8 cellular contexts compared by ENCODE assay signal in genomic region chr16:11915644-11916523, GRCh38. TPM values are rescaled to one million over a fixed set of nuclear protein-coding genes. Genes with fewer than 3 reads are reported as not detected.
DNase-seq lines count a peak whose midpoint lies in the region; ATAC-seq and TF ChIP-seq lines count a peak whose summit lies in the region.

GSPT1 (minus strand) TSS chr16:11915956; CDS start chr16:11915720, 236 bp downstream.

- H3K27ac ChIP-seq in SU-DHL-6 (ENCODE audit: low read depth, low read length) (peak within 1 kb of the TSS; percentile 49), ovary (peak within 1 kb of the TSS; percentile 78 to 87), thyroid gland (peak within 1 kb of the TSS; percentile 85 to 92 (median 88))

- peak within 1 kb of the TSS; percentile 95 for H3K27ac Mint-ChIP-seq in activated naive CD8-positive, alpha-beta T cell treated with anti-CD3 and anti-CD28 coated beads, Interleukin-2, amount 10 ng/mL, durations not matched to agents 7 days and 5 days

- no peaks in the 10 kb centered on the region for H3K9me3 Mint-ChIP-seq in activated naive CD8-positive, alpha-beta T cell treated with anti-CD3 and anti-CD28 coated beads, Interleukin-2, amount 10 ng/mL, durations not matched to agents 7 days and 5 days

- peak within 1 kb of the TSS; percentile 73 for H3K9ac ChIP-seq in SU-DHL-6 (ENCODE audit: low read length)

- TF ChIP-seq CTCF in GM12865 (IDR thresholded peaks at IDR 0.05; ENCODE audit: insufficient read depth, low read depth, low read length, missing control alignments) (peak; percentile 27), SU-DHL-6 (IDR thresholded peaks at IDR 0.05; ENCODE audit: insufficient read depth, low read length, poor library complexity, severe bottlenecking) (no peak), ovary (IDR thresholded peaks at IDR 0.05) (peak in 2 of 3 donors; percentile 36 to 69), thyroid gland (IDR thresholded peaks at IDR 0.05) (peak in 4 of 6 experiments; percentile 13 to 34 (median 17))

- H3K4me3 Mint-ChIP-seq in activated naive CD8-positive, alpha-beta T cell treated with anti-CD3 and anti-CD28 coated beads, Interleukin-2, amount 10 ng/mL, durations not matched to agents 7 days and 5 days, result peak within 1 kb of the TSS; percentile 92

- no peaks in the 10 kb centered on the region for H3K36me3 ChIP-seq in SU-DHL-6 (ENCODE audit: low read length)
- H3K36me3 ChIP-seq in ovary, result no peaks in the 10 kb centered on the region
- H3K36me3 ChIP-seq in thyroid gland, result no peaks in the 10 kb centered on the region

- peak within 1 kb of the TSS; percentile 92 for H3K4me2 ChIP-seq in SU-DHL-6 (ENCODE audit: low read depth, low read length, poor library complexity, severe bottlenecking)

- intact Hi-C loops in head of caudate nucleus (cut with DNase I), result loop anchor here (5.0 to 10.0 kb wide), 3 partner anchors 64 to 974 kb away; partner anchors contain the start of genes CLEC16A, DEXI, RSL1D1 and ZC3H7A
- intact Hi-C loops in ovary (cut with DNase I), result loop anchor here in 1 of 4 donors (10.0 kb wide), 1 partner anchor 59 kb away; the partner anchor contains the start of gene SNX29
- intact Hi-C loops in thyroid gland (cut with DNase I), result loop anchor here (5.0 kb wide), 1 partner anchor 64 kb away; the partner anchor contains the start of gene RSL1D1

- H2AFZ ChIP-seq in SU-DHL-6 (ENCODE audit: low read depth, low read length, severe bottlenecking), result peak within 1 kb of the TSS; percentile 90

- H3K4me3 ChIP-seq in GM12865 (ENCODE audit: low read depth, low read length) (peak within 1 kb of the TSS; percentile 85), SU-DHL-6 (ENCODE audit: insufficient read depth, low read length, poor library complexity, severe bottlenecking) (peak within 1 kb of the TSS; percentile 77), ovary (peak within 1 kb of the TSS; percentile 78), thyroid gland (replicated peaks in 1 of 3) (peak within 1 kb of the TSS; percentile 59 to 99 (median 77))

- 0 to 1% (median 0%) methylated on average over 74 to 84 of the region's 84 CpGs for whole genome bisulfite sequencing in ovary, 3 donors
- WGBS in thyroid gland, 2 donors, result 7 to 13% methylated on average over 11 to 14 of the region's 84 CpGs

- TF ChIP-seq POLR2A in ovary (IDR thresholded peaks at IDR 0.05), result peak; percentile 78
- peak; percentile 82 to 94 for TF ChIP-seq POLR2A in thyroid gland (IDR thresholded peaks at IDR 0.05)

- H3K9me3 ChIP-seq in SU-DHL-6 (ENCODE audit: insufficient read depth, low read length), result no peaks in the 10 kb centered on the region
- no peaks in the 10 kb centered on the region for H3K9me3 ChIP-seq in ovary
- no peaks in the 10 kb centered on the region for H3K9me3 ChIP-seq in thyroid gland

- H3K27me3 ChIP-seq in SU-DHL-6 (ENCODE audit: low read length) (no peaks in the 10 kb centered on the region), ovary (no peaks in the 10 kb centered on the region), thyroid gland (no peaks in the 10 kb centered on the region)

- H3K4me1 ChIP-seq in ovary (ENCODE audit: insufficient read depth), result peaks cover 5% of the 10 kb centered on the region
- H3K4me1 ChIP-seq in thyroid gland, result peaks cover 25 to 26% of the 10 kb centered on the region in 2 donors

- peaks cover 28% of the 10 kb centered on the region for H3K4me1 Mint-ChIP-seq in activated naive CD8-positive, alpha-beta T cell treated with anti-CD3 and anti-CD28 coated beads, Interleukin-2, amount 10 ng/mL, durations not matched to agents 7 days and 5 days

- H3K27me3 Mint-ChIP-seq in activated naive CD8-positive, alpha-beta T cell treated with anti-CD3 and anti-CD28 coated beads, Interleukin-2, amount 10 ng/mL, durations not matched to agents 7 days and 5 days, result peaks cover 6% of the 10 kb centered on the region

- H3K79me2 ChIP-seq in SU-DHL-6 (ENCODE audit: insufficient read depth, low read length), result peaks cover 47% of the 10 kb centered on the region

- H3K9me2 ChIP-seq in SU-DHL-6 (replicated peaks; ENCODE audit: insufficient read depth, low read length), result no peaks in the 10 kb centered on the region

- no peaks in the 10 kb centered on the region for H3F3A ChIP-seq in SU-DHL-6 (ENCODE audit: insufficient read depth)

- peak; percentile 50 for TF ChIP-seq EP300 in ovary (IDR thresholded peaks at IDR 0.05)

- ATAC-seq in HG02642 (IDR thresholded peaks at IDR 0.05; ENCODE audit: poor library complexity, unreplicated experiment), result peak; percentile 83
- ATAC-seq in activated naive CD8-positive, alpha-beta T cell treated with anti-CD3 and anti-CD28 coated beads, Interleukin-2, amount 10 ng/mL, durations not matched to agents 7 days and 5 days (ENCODE audit: low read depth), result peak; percentile 95

- DNase-seq in GM12865 (ENCODE audit: low read depth), result peak; percentile 100
- peak; percentile 94 for DNase-seq in NCI-H128 (lab: John Stamatoyannopoulos, UW; ENCODE audit: unreplicated experiment)
- peak; percentile 99 for DNase-seq in activated naive CD8-positive, alpha-beta T cell treated with anti-CD3 and anti-CD28 coated beads, Interleukin-2, amount 10 ng/mL, durations not matched to agents 7 days and 5 days
- DNase-seq in head of caudate nucleus, result peak; percentile 95 to 100 (median 98)
- peak; percentile 98 to 99 (median 99) for DNase-seq in ovary
- peak; percentile 99 to 100 for DNase-seq in thyroid gland

- H4K20me1 ChIP-seq in SU-DHL-6 (ENCODE audit: low read depth, low read length), result peaks cover 19% of the 10 kb centered on the region; the same call in 1 of the 2 replicates

- peaks cover 6% of the 10 kb centered on the region for H3K36me3 Mint-ChIP-seq in activated naive CD8-positive, alpha-beta T cell treated with anti-CD3 and anti-CD28 coated beads, Interleukin-2, amount 10 ng/mL, durations not matched to agents 7 days and 5 days

- POLR2A ChIA-PET in activated naive CD8-positive, alpha-beta T cell treated with anti-CD3 and anti-CD28 coated beads, Interleukin-2, amount 10 ng/mL, durations not matched to agents 7 days and 5 days (lab: Charles Lee), result interaction anchor here (0.5 to 2.3 kb wide), 7 partner anchors 61 to 1586 kb away, joined by 3 to 14 read pairs (median 3); partner anchors contain the start of genes RSL1D1, SNX29 and ZC3H7A

RNA-seq across cellular contexts. Expression of gene GSPT1, which starts in this region (rescaled TPM):
- 10 to 100 TPM; 88.3 to 90.7 TPM for total RNA-seq in activated naive CD8-positive, alpha-beta T cell treated with anti-CD3 and anti-CD28 coated beads, Interleukin-2, amount 10 ng/mL, durations not matched to agents 7 days and 5 days
- total RNA-seq in ovary (10 to 100 TPM; 23.4 to 94.2 (median 74.8) TPM), thyroid gland (100 to 1,000 TPM in 1 of 4 donors, 10 to 100 TPM in 3; 71.9 to 106 (median 86.6) TPM)
- 10 to 100 TPM; 21.1 to 99.3 TPM for polyA plus RNA-seq in ovary

Comparison
In these comparisons a context has a peak if more than half of its experiments do, and no peak if none do; other contexts are left out.
1. Peak in every context shown above with its lines: DNase-seq, ATAC-seq, H3K4me3 ChIP-seq and H3K27ac ChIP-seq.